ENCODE assay signal across 17 cellular contexts in genomic region chr2:135132314-135132713, GRCh38.
DNase-seq lines count a peak whose midpoint lies in the region; TF ChIP-seq lines count a peak whose summit lies in the region.
"Had no signal": no experiment of that assay in that cellular context is flagged by ENCODE, and none has a peak within 500 bp of the region (broad histone marks: within the 10 kb centered on the region; RNA-seq: fewer than 3 reads in every experiment).

No MANE protein-coding gene starts in this region.

- H3K27ac ChIP-seq in endodermal cell (ENCODE audit: low read depth, low read length): no peak overlapping the region
- H3K27ac ChIP-seq: uterus had no signal

- H3K27ac Mint-ChIP-seq in activated naive CD8-positive, alpha-beta T cell treated with anti-CD3 and anti-CD28 coated beads for 36 hours: peak overlapping the region; percentile 52
- no peak overlapping the region for H3K27ac Mint-ChIP-seq in endodermal cell
- H3K27ac Mint-ChIP-seq: nephron progenitor cell had no signal

- no peaks in the 10 kb centered on the region for H3K9me3 Mint-ChIP-seq in activated naive CD8-positive, alpha-beta T cell treated with anti-CD3 and anti-CD28 coated beads for 36 hours
- no peaks in the 10 kb centered on the region for H3K9me3 Mint-ChIP-seq in endodermal cell
- H3K9me3 Mint-ChIP-seq: nephron progenitor cell had no signal

- peaks cover 15% of the 10 kb centered on the region for H3K4me1 ChIP-seq in endodermal cell (ENCODE audit: control insufficient read depth, insufficient read depth, low read length)
- H3K4me1 ChIP-seq: uterus had no signal

- H3K27me3 Mint-ChIP-seq in activated naive CD8-positive, alpha-beta T cell treated with anti-CD3 and anti-CD28 coated beads for 36 hours: no peaks in the 10 kb centered on the region
- no peaks in the 10 kb centered on the region for H3K27me3 Mint-ChIP-seq in endodermal cell (ENCODE audit: insufficient read depth)

- H3K4me1 Mint-ChIP-seq in activated naive CD8-positive, alpha-beta T cell treated with anti-CD3 and anti-CD28 coated beads for 36 hours: peaks cover 15% of the 10 kb centered on the region
- peaks cover 17% of the 10 kb centered on the region for H3K4me1 Mint-ChIP-seq in endodermal cell
- H3K4me1 Mint-ChIP-seq: nephron progenitor cell had no signal

- no peak overlapping the region for H3K4me3 Mint-ChIP-seq in activated naive CD8-positive, alpha-beta T cell treated with anti-CD3 and anti-CD28 coated beads for 36 hours
- no peak overlapping the region for H3K4me3 Mint-ChIP-seq in endodermal cell
- H3K4me3 Mint-ChIP-seq: nephron progenitor cell had no signal

- H3K27me3 ChIP-seq in endodermal cell (ENCODE audit: control insufficient read depth, insufficient read depth, low read length, poor library complexity, severe bottlenecking): no peaks in the 10 kb centered on the region
- H3K27me3 ChIP-seq: uterus had no signal

- TF ChIP-seq CTCF in fibroblast of villous mesenchyme (IDR thresholded peaks at IDR 0.05; ENCODE audit: insufficient read depth, low read depth, low read length) (no peak), endodermal cell (conservative IDR thresholded peaks at IDR 0.05) (no peak)

- DNase-seq in A172 (ENCODE audit: low spot score): peak; percentile 10
- DNase-seq in GM04503 (ENCODE audit: low read depth): peak; percentile 17
- no peak for DNase-seq in activated naive CD8-positive, alpha-beta T cell treated with anti-CD3 and anti-CD28 coated beads for 36 hours
- DNase-seq in fibroblast of villous mesenchyme (ENCODE audit: low read depth): peak; percentile 46
- no peak for DNase-seq in C1 segment of cervical spinal cord (lab: John Stamatoyannopoulos, UW)
- DNase-seq in NCI-H524 (lab: John Stamatoyannopoulos, UW): no peak
- DNase-seq in endodermal cell: no peak
- DNase-seq in putamen (ENCODE audit: low spot score): no peak
- DNase-seq: ACHN; activated CD4-positive, alpha-beta T cell treated with anti-CD3 and anti-CD28 coated beads, Interleukin-2, amount 50 U/mL, for 4 hours; activated T-cell treated with anti-CD3 and anti-CD28 coated beads, Interleukin-2, amount 50 U/mL, for 48 hours; H7; MM.1S; NCI-H1930; NCI-H69; nephron progenitor cell; uterus had no signal

- H3K4me3 ChIP-seq in fibroblast of villous mesenchyme (ENCODE audit: low read depth, low read length) (no peak overlapping the region), endodermal cell (ENCODE audit: low read length) (no peak overlapping the region)
- H3K4me3 ChIP-seq: uterus had no signal

- 80 to 100% methylated on average over 1 of the region's 1 CpG for WGBS in endodermal cell (ENCODE audit: insufficient coverage in 1 of 2, insufficient read length in 1 of 2), 2 experiments

- peaks cover 71% of the 10 kb centered on the region for H3K36me3 ChIP-seq in endodermal cell (ENCODE audit: control insufficient read depth, insufficient read depth, low read length)
- H3K36me3 ChIP-seq: uterus had no signal

- H3K9ac ChIP-seq in endodermal cell (ENCODE audit: extremely low read depth, low read length, poor library complexity, severe bottlenecking): no peak overlapping the region

- no peaks in the 10 kb centered on the region for H3K9me3 ChIP-seq in endodermal cell (ENCODE audit: control insufficient read depth, low read length)
- H3K9me3 ChIP-seq: uterus had no signal

- H3K36me3 Mint-ChIP-seq in activated naive CD8-positive, alpha-beta T cell treated with anti-CD3 and anti-CD28 coated beads for 36 hours: peaks cover 39% of the 10 kb centered on the region
- H3K36me3 Mint-ChIP-seq in endodermal cell (ENCODE audit: low read depth): peaks cover 68% of the 10 kb centered on the region

Comparison
In these comparisons a context has a peak if more than half of its experiments do, and no peak if none do; other contexts are left out.
1. DNase-seq: peak in A172 (single experiment), GM04503 (single experiment) and fibroblast of villous mesenchyme (single experiment); none in activated naive CD8-positive, alpha-beta T cell treated with anti-CD3 and anti-CD28 coated beads for 36 hours (single experiment), C1 segment of cervical spinal cord (0 of 14), NCI-H524 (0 of 2), endodermal cell (single experiment) and putamen (single experiment).